ENCODE assay signal across 8 cellular contexts in the genomic region with DNA sequence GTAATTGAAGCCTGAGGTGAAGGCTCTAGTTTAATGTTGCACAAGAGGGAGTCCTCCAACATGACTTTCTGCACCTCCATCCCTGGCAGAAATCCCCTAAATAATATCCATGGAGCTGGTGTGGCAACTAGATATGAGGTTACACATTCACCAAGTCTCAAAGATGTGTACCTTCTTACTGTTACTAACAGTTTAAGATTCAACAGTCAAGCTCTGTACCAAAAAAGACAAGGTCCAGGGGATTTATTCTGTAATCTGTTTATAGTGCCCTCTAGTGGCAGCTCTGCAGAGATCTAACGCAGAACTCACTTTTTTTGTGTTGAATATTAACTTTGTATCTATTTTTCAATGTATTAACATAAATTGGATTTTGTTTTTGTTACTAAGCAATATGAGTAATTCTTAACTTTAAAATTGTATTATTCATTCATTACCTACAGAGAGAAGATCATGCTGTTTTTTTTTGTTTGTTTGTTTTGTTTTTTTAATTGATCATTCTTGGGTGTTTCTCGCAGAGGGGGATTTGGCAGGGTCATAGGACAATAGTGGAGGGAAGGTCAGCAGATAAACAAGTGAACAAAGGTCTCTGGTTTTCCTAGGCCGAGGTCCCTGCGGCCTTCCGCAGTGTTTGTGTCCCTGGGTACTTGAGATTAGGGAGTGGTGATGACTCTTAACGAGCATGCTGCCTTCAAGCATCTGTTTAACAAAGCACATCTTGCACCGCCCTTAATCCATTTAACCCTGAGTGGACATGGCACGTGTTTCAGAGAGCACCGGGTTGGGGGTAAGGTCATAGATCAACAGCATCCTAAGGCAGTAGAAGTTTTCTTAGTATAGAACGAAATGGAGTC. TPM values are rescaled to one million over a fixed set of nuclear protein-coding genes. Genes with fewer than 3 reads are reported as not detected.
DNase-seq lines count a peak whose midpoint lies in the region; ATAC-seq, FAIRE-seq and TF ChIP-seq lines count a peak whose summit lies in the region.
"Not testable (repeated sequence)": the region's sequence is repeated elsewhere in the genome, so short reads cannot be mapped to it uniquely, and the experiment has no call there.

No MANE protein-coding gene starts in this region.

- DNase-seq in CD4-positive, alpha-beta T cell, result peak in 2 of 10 experiments; percentile 5 to 9
- DNase-seq in NCI-H526 (lab: John Stamatoyannopoulos, UW) (peak; percentile 1 to 54), kidney glomerular epithelial cell (lab: John Stamatoyannopoulos, UW) (peak; percentile 56), small intestine (peak; percentile 55)
- DNase-seq in effector memory CD8-positive, alpha-beta T cell, result peak; percentile 15 to 26 (median 22)

- not testable (repeated sequence) for H3K36me3 Mint-ChIP-seq in CD4-positive, alpha-beta T cell (ENCODE audit: low read depth); effector memory CD8-positive, alpha-beta T cell (ENCODE audit: insufficient read depth)

- not testable (repeated sequence) for H3K9me3 Mint-ChIP-seq in CD4-positive, alpha-beta T cell; effector memory CD8-positive, alpha-beta T cell

- POLR2A ChIA-PET in CD4-positive, alpha-beta T cell (lab: Charles Lee), result interaction anchor here (0.6 to 1.0 kb wide), 4 partner anchors 30 to 939 kb away, joined by 3 to 4 read pairs (median 3); a partner anchor contains a TSS

- H3K27me3 Mint-ChIP-seq in CD4-positive, alpha-beta T cell, result not testable (repeated sequence)
- peaks cover 16 to 24% of the 10 kb centered on the region in 2 donors for H3K27me3 Mint-ChIP-seq in effector memory CD8-positive, alpha-beta T cell

- H3K4me1 Mint-ChIP-seq in CD4-positive, alpha-beta T cell (ENCODE audit: low read depth); effector memory CD8-positive, alpha-beta T cell (ENCODE audit: low read depth in 2 of 2): not testable (repeated sequence)

- TF ChIP-seq RAD21 in Ishikawa (IDR thresholded peaks at IDR 0.05; ENCODE audit: low read depth), result peak; percentile 66

- not testable (repeated sequence) for H3K9me3 ChIP-seq in CD4-positive, alpha-beta T cell (ENCODE audit: control insufficient read depth, low read length); small intestine (ENCODE audit: control insufficient read depth, low read depth)

- H3K27ac Mint-ChIP-seq in CD4-positive, alpha-beta T cell; effector memory CD8-positive, alpha-beta T cell: not testable (repeated sequence)

- 17 to 33% (median 28%) methylated on average over 9 to 10 of the region's 10 CpGs for whole genome bisulfite sequencing in small intestine, 3 donors

- not testable (repeated sequence) for H3K27ac ChIP-seq in CD4-positive, alpha-beta T cell (ENCODE audit: low read depth, low read length); small intestine (ENCODE audit: low read depth in 1 of 2, low read length in 1 of 2)

- peak; percentile 71 for FAIRE-seq in small intestine (lab: Jason Lieb, UNC)

- not testable (repeated sequence) for H3K4me3 ChIP-seq in WI38 (ENCODE audit: low read depth, low read length); small intestine (ENCODE audit: low read depth in 1 of 2, low read length in 2 of 2)

- intact Hi-C loops in CD4-positive, alpha-beta T cell (cut with DNase I, micrococcal nuclease), result loop anchor here (1.0 kb wide), 2 partner anchors 108 to 176 kb away; no protein-coding TSS in a partner anchor

- ATAC-seq in CD4-positive, alpha-beta T cell (ENCODE audit: poor library complexity), result peak; percentile 59
- peak; percentile 79 for ATAC-seq in GM19043 (IDR thresholded peaks at IDR 0.05; ENCODE audit: low read depth, unreplicated experiment)
- ATAC-seq in effector memory CD8-positive, alpha-beta T cell (replicated peaks), result peak; percentile 53

- CTCF ChIA-PET in CD4-positive, alpha-beta T cell (lab: Charles Lee), result interaction anchor here (0.5 to 1.3 kb wide), 12 partner anchors 10 to 208 kb away, joined by 3 to 7 read pairs (median 3); no protein-coding TSS in a partner anchor

- not testable (repeated sequence) for H3K4me1 ChIP-seq in small intestine (ENCODE audit: control insufficient read depth in 2 of 2, insufficient read depth in 1 of 2, low read depth in 1 of 2, low read length in 1 of 2)

- not testable (repeated sequence) for TF ChIP-seq EP300 in Ishikawa (IDR thresholded peaks at IDR 0.05; ENCODE audit: borderline replicate concordance)

- H3K4me3 Mint-ChIP-seq in CD4-positive, alpha-beta T cell; effector memory CD8-positive, alpha-beta T cell: not testable (repeated sequence)

- TF ChIP-seq CTCF in CD4-positive, alpha-beta T cell (IDR thresholded peaks at IDR 0.05), result peak; percentile 92
- TF ChIP-seq CTCF in WI38 (IDR thresholded peaks at IDR 0.05; ENCODE audit: low read depth, low read length), result peak; percentile 43

- not testable (repeated sequence) for H3K36me3 ChIP-seq in small intestine (ENCODE audit: control insufficient read depth in 2 of 2, insufficient read depth in 2 of 2, low read length in 2 of 2)

- not testable (repeated sequence) for H3K27me3 ChIP-seq in CD4-positive, alpha-beta T cell (ENCODE audit: control insufficient read depth, insufficient read depth, low read length); small intestine (ENCODE audit: control insufficient read depth in 2 of 2, insufficient read depth in 2 of 2, low read length in 2 of 2)

RNA-seq across cellular contexts. Expression of a gene that starts 35.7 kb away (rescaled TPM):
- total RNA-seq in CD4-positive, alpha-beta T cell, result not detected
- 1 to 10 TPM in 1 of 3 donors, under 1 TPM in 1, not detected in 1; 0.13 to 2.7 TPM for polyA plus RNA-seq in small intestine
